In the genomic region with DNA sequence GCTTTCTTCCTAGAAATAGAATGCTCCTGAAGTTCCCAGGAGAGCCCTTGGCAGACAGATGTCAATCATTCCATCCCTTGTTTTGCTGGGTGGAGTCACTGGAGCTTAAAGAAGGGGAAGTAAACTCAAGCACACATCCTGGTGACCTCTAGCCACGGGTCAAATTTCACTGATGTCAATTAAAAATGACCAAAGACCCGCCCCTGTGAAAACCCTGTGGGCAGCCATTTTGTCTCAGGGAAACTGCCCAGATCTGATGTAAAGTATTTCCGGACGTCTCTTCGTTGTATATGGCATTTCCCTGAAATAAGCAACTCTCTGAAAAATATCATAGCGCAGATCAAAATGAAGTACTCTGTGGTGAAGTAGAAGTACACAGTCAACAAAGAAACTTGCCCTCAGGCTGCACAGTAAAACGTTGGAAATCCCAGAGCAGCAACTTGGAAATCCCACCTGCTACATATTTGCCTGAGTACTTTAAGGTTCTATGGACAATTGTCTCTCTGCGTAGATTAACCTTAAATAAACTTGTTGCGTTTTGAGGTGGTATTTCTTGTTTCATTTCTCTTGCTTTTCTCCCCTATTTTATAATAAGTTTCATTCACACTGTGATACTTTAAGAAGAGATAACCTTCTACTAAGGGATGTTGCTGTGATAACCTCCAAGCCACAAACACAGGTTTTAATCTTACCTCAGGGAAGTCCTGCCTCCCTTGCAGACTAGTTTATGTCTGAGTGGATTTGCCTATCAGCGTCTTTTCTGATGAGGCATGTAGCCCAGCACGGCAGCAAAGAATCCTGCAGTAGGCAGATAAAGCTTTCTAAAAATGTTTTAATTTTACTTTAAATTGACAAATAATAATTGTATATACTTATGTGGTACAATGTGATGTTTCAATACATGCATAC, we compare ENCODE assay signal across 12 cellular contexts.
A peak's percentile ranks its signal among the peaks of the same experiment; 100 is the strongest.
DNase-seq lines count a peak whose midpoint lies in the region; ATAC-seq, FAIRE-seq and TF ChIP-seq lines count a peak whose summit lies in the region.
"Had no signal": no experiment of that assay in that cellular context is flagged by ENCODE, and none has a peak within 500 bp of the region (broad histone marks: within the 10 kb centered on the region; RNA-seq: fewer than 3 reads in every experiment).

No MANE protein-coding gene starts in this region.

- peak overlapping the region; percentile 51 for H3K9ac ChIP-seq in GM12878 (ENCODE audit: control insufficient read depth, insufficient read depth, low read length)

- SMC1A ChIA-PET in GM12878 (lab: Charles Lee; ENCODE audit: uncharacterized antibody, unreplicated experiment) = interaction anchor here (0.6 to 4.4 kb wide), 4 partner anchors 8 to 38 kb away, joined by 3 to 11 read pairs (median 8); no protein-coding TSS in a partner anchor

- DNase-seq in GM12878 (ENCODE audit: low read depth, low spot score) = peak; percentile 63
- no peak for DNase-seq in foreskin keratinocyte
- DNase-seq in activated T-cell treated with anti-CD3 and anti-CD28 coated beads, Interleukin-2, amount 50 U/mL, for 48 hours = no peak
- DNase-seq in tibial nerve (ENCODE audit: low spot score in 2 of 2) = no peak
- no peak for DNase-seq in NCI-H82 treated with DMSO at 0.1 percent for 48 hours (lab: John Stamatoyannopoulos, UW; ENCODE audit: unreplicated experiment)
- DNase-seq: activated naive CD4-positive, alpha-beta T cell treated with anti-CD3 and anti-CD28 coated beads for 36 hours; DMS79; Right ventricle myocardium superior had no signal

- H3K79me2 ChIP-seq in GM12878 (ENCODE audit: control insufficient read depth, insufficient read depth, low read length) = no peaks in the 10 kb centered on the region

- RAD21 ChIA-PET in GM12878 (lab: Charles Lee; ENCODE audit: unreplicated experiment) = interaction anchor here (1.0 kb wide), 1 partner anchor 39 kb away, joined by 3 read pairs; no protein-coding TSS in a partner anchor

- no peaks in the 10 kb centered on the region for H3K9me3 ChIP-seq in GM12878 (replicated peaks; ENCODE audit: control insufficient read depth, insufficient read depth, low read length)
- H3K9me3 ChIP-seq in tibial nerve = no peaks in the 10 kb centered on the region

- peak overlapping the region; percentile 36; the same call in 1 of the 2 replicates for H3K4me3 ChIP-seq in GM12878
- H3K4me3 ChIP-seq in tibial nerve = no peak overlapping the region

- no peak for TF ChIP-seq RAD21 in GM12878 (IDR thresholded peaks at IDR 0.05; ENCODE audit: insufficient read depth, low read depth, low read length)

- H3K27me3 ChIP-seq in GM12878 (replicated peaks in 1 of 2; ENCODE audit: control insufficient read depth in 2 of 2, insufficient read depth in 2 of 2, low read length in 1 of 2) (no peaks in the 10 kb centered on the region), foreskin keratinocyte (no peaks in the 10 kb centered on the region), tibial nerve (no peaks in the 10 kb centered on the region)

- no peak for TF ChIP-seq CTCF in GM12878 (IDR thresholded peaks at IDR 0.05 in 2 of 3, conservative IDR thresholded peaks at IDR 0.05 in 1 of 3; ENCODE audit: control insufficient read depth in 2 of 3, extremely low read depth in 1 of 3, insufficient read depth in 1 of 3, low read depth in 3 of 3, low read length in 3 of 3)
- TF ChIP-seq CTCF in foreskin keratinocyte (conservative IDR thresholded peaks at IDR 0.05) = no peak
- no peak for TF ChIP-seq CTCF in tibial nerve (IDR thresholded peaks at IDR 0.05)

- H3K36me3 ChIP-seq in GM12878 (ENCODE audit: control insufficient read depth in 2 of 2, insufficient read depth in 2 of 2, low read length in 1 of 2) (no peaks in the 10 kb centered on the region), tibial nerve (no peaks in the 10 kb centered on the region)

- in situ Hi-C loops in GM12878 (cut with MboI) = loop anchor here (25.0 kb wide), 2 partner anchors 107 to 1768 kb away; a partner anchor contains a TSS

- POLR2A ChIA-PET in GM12878 (lab: Charles Lee) = interaction anchor here (1.5 kb wide), 2 partner anchors 12 to 26 kb away, joined by 4 read pairs; no protein-coding TSS in a partner anchor

- peak overlapping the region; percentile 95 for H2AFZ ChIP-seq in GM12878 (ENCODE audit: control insufficient read depth, low read depth, low read length)

- 0% methylated on average over 11 of the region's 11 CpGs for WGBS in GM12878 (ENCODE audit: insufficient coverage, insufficient replicate concordance, low lambda C conversion rate, missing lambda C conversion rate)
- 68 to 69% methylated on average over 11 of the region's 11 CpGs for WGBS in tibial nerve, 2 donors

- BruUV-seq in GM12878 (replicated peaks; lab: Mats Ljungman, UMichigan) = TSS peak; percentile 99

- TF ChIP-seq POLR2A in GM12878 (IDR thresholded peaks at IDR 0.05; ENCODE audit: low read depth, low read length) (no peak), tibial nerve (IDR thresholded peaks at IDR 0.05) (no peak)

- intact Hi-C loops in GM12878 (cut with micrococcal nuclease; ENCODE audit: unreplicated experiment) = loop anchor here (1.0 to 10.0 kb wide), 4 partner anchors 9 to 531 kb away; a partner anchor contains a TSS

- ATAC-seq in GM18508 (IDR thresholded peaks at IDR 0.05; ENCODE audit: insufficient read depth, unreplicated experiment) (peak; percentile 59), GM21526 (IDR thresholded peaks at IDR 0.05; ENCODE audit: low FRiP score, unreplicated experiment) (peak; percentile 43), HG03378 (IDR thresholded peaks at IDR 0.05; ENCODE audit: unreplicated experiment) (peak; percentile 68), GM12878 (peak; percentile 83), foreskin keratinocyte (no peak)

- peak; percentile 57 for FAIRE-seq in GM12878 (lab: Jason Lieb, UNC)

- H3K4me1 ChIP-seq in GM12878 (ENCODE audit: control insufficient read depth, insufficient read depth, low read length) (peaks cover 49% of the 10 kb centered on the region), foreskin keratinocyte (no peaks in the 10 kb centered on the region), tibial nerve (no peaks in the 10 kb centered on the region)

- TF ChIP-seq EP300 in GM12878 (IDR thresholded peaks at IDR 0.05; ENCODE audit: borderline replicate concordance in 1 of 2, control insufficient read depth in 1 of 2, low read depth in 2 of 2, low read length in 2 of 2) (0 out of 4 replicates have a peak, but pooled peaks have one; percentile 18 to 46), tibial nerve (IDR thresholded peaks at IDR 0.05) (no peak)

- H4K20me1 ChIP-seq in GM12878 (ENCODE audit: control insufficient read depth, insufficient read depth) = no peaks in the 10 kb centered on the region

- peak overlapping the region; percentile 76 for H3K27ac ChIP-seq in GM12878 (ENCODE audit: control insufficient read depth, insufficient read depth)
- H3K27ac ChIP-seq in foreskin keratinocyte = no peak overlapping the region
- H3K27ac ChIP-seq in tibial nerve = peak overlapping the region in 1 of 4 donors; percentile 42
- H3K27ac ChIP-seq: epithelial cell of prostate had no signal

- CTCF ChIA-PET in GM12878 (lab: Yijun Ruan, JAX) = interaction anchor here (1.0 to 1.5 kb wide), 4 partner anchors 10 to 64 kb away, joined by 3 to 4 read pairs (median 3); no protein-coding TSS in a partner anchor

- peak overlapping the region; percentile 85 for H3K4me2 ChIP-seq in GM12878 (ENCODE audit: control insufficient read depth, insufficient read depth)

TF ChIP-seq in GM12878, 131 proteins besides CTCF, POLR2A, EP300 and RAD21 (continues in another document):
- peak; percentile 38; the same call in 1 of the 2 replicates for TF ChIP-seq TAF1 (IDR thresholded peaks at IDR 0.05; ENCODE audit: borderline replicate concordance, low read depth, low read length)
- TF ChIP-seq YY1 (IDR thresholded peaks at IDR 0.05; ENCODE audit: low read depth, low read length) = peak; percentile 96
- TF ChIP-seq WRNIP1 (IDR thresholded peaks at IDR 0.05; ENCODE audit: borderline replicate concordance, low read depth, low read length) = no peak
- TF ChIP-seq FOXM1 (IDR thresholded peaks at IDR 0.05; ENCODE audit: low read depth, low read length) = peak; percentile 75; the same call in 1 of the 2 replicates
- TF ChIP-seq SMAD1 (IDR thresholded peaks at IDR 0.05; ENCODE audit: low read depth, partially characterized antibody) = no peak
- TF ChIP-seq EGR1 (IDR thresholded peaks at IDR 0.05; ENCODE audit: borderline replicate concordance in 1 of 2, low read depth in 2 of 2, low read length in 2 of 2) = no peak
- TF ChIP-seq, protein P1, sequence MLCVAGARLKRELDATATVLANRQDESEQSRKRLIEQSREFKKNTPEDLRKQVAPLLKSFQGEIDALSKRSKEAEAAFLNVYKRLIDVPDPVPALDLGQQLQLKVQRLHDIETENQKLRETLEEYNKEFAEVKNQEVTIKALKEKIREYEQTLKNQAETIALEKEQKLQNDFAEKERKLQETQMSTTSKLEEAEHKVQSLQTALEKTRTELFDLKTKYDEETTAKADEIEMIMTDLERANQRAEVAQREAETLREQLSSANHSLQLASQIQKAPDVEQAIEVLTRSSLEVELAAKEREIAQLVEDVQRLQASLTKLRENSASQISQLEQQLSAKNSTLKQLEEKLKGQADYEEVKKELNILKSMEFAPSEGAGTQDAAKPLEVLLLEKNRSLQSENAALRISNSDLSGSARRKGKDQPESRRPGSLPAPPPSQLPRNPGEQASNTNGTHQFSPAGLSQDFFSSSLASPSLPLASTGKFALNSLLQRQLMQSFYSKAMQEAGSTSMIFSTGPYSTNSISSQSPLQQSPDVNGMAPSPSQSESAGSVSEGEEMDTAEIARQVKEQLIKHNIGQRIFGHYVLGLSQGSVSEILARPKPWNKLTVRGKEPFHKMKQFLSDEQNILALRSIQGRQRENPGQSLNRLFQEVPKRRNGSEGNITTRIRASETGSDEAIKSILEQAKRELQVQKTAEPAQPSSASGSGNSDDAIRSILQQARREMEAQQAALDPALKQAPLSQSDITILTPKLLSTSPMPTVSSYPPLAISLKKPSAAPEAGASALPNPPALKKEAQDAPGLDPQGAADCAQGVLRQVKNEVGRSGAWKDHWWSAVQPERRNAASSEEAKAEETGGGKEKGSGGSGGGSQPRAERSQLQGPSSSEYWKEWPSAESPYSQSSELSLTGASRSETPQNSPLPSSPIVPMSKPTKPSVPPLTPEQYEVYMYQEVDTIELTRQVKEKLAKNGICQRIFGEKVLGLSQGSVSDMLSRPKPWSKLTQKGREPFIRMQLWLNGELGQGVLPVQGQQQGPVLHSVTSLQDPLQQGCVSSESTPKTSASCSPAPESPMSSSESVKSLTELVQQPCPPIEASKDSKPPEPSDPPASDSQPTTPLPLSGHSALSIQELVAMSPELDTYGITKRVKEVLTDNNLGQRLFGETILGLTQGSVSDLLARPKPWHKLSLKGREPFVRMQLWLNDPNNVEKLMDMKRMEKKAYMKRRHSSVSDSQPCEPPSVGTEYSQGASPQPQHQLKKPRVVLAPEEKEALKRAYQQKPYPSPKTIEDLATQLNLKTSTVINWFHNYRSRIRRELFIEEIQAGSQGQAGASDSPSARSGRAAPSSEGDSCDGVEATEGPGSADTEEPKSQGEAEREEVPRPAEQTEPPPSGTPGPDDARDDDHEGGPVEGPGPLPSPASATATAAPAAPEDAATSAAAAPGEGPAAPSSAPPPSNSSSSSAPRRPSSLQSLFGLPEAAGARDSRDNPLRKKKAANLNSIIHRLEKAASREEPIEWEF (IDR thresholded peaks at IDR 0.05; ENCODE audit: insufficient replicate concordance, low read depth, low read length) = no peak
- TF ChIP-seq RCOR1 (conservative IDR thresholded peaks at IDR 0.05; ENCODE audit: low read depth, low read length) = no peak
